ENCODE assay signal across 1 cellular context in the genomic region with DNA sequence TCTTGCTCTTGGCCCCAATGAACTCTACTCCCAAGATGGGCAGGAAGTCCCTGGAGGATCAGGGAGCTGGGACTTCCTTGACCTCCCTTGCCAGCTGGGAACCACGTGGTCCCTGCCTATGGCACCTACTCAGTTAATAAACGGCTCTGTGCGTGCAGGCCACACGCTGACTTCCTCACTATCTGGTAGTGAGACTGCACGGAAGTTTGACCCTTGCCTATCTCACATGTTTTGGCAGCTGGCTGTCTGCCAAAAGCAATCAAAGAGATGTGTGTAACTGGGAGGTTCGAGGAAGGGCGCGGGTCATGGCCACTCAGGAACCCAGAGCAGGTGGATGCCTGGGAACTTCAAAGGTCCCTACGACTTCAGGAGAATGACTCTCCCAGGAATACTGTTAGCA.
TF ChIP-seq lines count a peak whose summit lies in the region.

No MANE protein-coding gene starts in this region.

TF ChIP-seq in HepG2, 621 proteins besides CTCF, POLR2A, EP300 and RAD21 (continued from another document and continues in another):
- TF ChIP-seq, protein P1, sequence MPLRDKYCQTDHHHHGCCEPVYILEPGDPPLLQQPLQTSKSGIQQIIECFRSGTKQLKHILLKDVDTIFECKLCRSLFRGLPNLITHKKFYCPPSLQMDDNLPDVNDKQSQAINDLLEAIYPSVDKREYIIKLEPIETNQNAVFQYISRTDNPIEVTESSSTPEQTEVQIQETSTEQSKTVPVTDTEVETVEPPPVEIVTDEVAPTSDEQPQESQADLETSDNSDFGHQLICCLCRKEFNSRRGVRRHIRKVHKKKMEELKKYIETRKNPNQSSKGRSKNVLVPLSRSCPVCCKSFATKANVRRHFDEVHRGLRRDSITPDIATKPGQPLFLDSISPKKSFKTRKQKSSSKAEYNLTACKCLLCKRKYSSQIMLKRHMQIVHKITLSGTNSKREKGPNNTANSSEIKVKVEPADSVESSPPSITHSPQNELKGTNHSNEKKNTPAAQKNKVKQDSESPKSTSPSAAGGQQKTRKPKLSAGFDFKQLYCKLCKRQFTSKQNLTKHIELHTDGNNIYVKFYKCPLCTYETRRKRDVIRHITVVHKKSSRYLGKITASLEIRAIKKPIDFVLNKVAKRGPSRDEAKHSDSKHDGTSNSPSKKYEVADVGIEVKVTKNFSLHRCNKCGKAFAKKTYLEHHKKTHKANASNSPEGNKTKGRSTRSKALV (CRISPR knock-in tag; IDR thresholded peaks at IDR 0.05) = no peak
- TF ChIP-seq, protein P2, sequence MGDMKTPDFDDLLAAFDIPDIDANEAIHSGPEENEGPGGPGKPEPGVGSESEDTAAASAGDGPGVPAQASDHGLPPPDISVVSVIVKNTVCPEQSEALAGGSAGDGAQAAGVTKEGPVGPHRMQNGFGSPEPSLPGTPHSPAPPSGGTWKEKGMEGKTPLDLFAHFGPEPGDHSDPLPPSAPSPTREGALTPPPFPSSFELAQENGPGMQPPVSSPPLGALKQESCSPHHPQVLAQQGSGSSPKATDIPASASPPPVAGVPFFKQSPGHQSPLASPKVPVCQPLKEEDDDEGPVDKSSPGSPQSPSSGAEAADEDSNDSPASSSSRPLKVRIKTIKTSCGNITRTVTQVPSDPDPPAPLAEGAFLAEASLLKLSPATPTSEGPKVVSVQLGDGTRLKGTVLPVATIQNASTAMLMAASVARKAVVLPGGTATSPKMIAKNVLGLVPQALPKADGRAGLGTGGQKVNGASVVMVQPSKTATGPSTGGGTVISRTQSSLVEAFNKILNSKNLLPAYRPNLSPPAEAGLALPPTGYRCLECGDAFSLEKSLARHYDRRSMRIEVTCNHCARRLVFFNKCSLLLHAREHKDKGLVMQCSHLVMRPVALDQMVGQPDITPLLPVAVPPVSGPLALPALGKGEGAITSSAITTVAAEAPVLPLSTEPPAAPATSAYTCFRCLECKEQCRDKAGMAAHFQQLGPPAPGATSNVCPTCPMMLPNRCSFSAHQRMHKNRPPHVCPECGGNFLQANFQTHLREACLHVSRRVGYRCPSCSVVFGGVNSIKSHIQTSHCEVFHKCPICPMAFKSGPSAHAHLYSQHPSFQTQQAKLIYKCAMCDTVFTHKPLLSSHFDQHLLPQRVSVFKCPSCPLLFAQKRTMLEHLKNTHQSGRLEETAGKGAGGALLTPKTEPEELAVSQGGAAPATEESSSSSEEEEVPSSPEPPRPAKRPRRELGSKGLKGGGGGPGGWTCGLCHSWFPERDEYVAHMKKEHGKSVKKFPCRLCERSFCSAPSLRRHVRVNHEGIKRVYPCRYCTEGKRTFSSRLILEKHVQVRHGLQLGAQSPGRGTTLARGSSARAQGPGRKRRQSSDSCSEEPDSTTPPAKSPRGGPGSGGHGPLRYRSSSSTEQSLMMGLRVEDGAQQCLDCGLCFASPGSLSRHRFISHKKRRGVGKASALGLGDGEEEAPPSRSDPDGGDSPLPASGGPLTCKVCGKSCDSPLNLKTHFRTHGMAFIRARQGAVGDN (CRISPR knock-in tag; IDR thresholded peaks at IDR 0.05) = peak; percentile 90
- TF ChIP-seq HNF4A (CRISPR knock-in tag; IDR thresholded peaks at IDR 0.05) (peak; percentile 88), RNF2 (conservative IDR thresholded peaks at IDR 0.05; ENCODE audit: low read depth) (no peak), U2AF2 (IDR thresholded peaks at IDR 0.05; ENCODE audit: low read depth, low read length) (no peak), ZKSCAN8 (CRISPR knock-in tag; IDR thresholded peaks at IDR 0.05; ENCODE audit: borderline replicate concordance) (peak; percentile 28; the same call in 1 of the 2 replicates), ZNF143 (CRISPR knock-in tag; IDR thresholded peaks at IDR 0.05) (no peak), PHB2 (IDR thresholded peaks at IDR 0.05; ENCODE audit: partially characterized antibody) (no peak), ZNF382 (CRISPR knock-in tag; IDR thresholded peaks at IDR 0.05; ENCODE audit: borderline replicate concordance) (no peak), CBX1 (IDR thresholded peaks at IDR 0.05; ENCODE audit: low read depth) (no peak), MXI1 (IDR thresholded peaks at IDR 0.05; ENCODE audit: borderline replicate concordance, low read depth, low read length) (peak; percentile 77; the same call in 2 of the 3 replicates), DR1 (CRISPR knock-in tag; IDR thresholded peaks at IDR 0.05) (no peak), XRCC5 (optimal IDR thresholded peaks at IDR 0.05; ENCODE audit: low read length) (no peak), KDM4B (CRISPR knock-in tag; IDR thresholded peaks at IDR 0.05) (no peak), KAT7 (CRISPR knock-in tag; IDR thresholded peaks at IDR 0.05; ENCODE audit: borderline replicate concordance) (no peak), POLR2AphosphoS2 (IDR thresholded peaks at IDR 0.05; ENCODE audit: low read depth, low read length) (no peak), ZNF737 (CRISPR knock-in tag; IDR thresholded peaks at IDR 0.05; ENCODE audit: borderline replicate concordance) (no peak), ZNF569 (CRISPR knock-in tag; IDR thresholded peaks at IDR 0.05; ENCODE audit: borderline replicate concordance) (no peak), DNMT1 (CRISPR knock-in tag; IDR thresholded peaks at IDR 0.05) (no peak), NCOA1 (CRISPR knock-in tag; IDR thresholded peaks at IDR 0.05) (no peak), IKZF1 (IDR thresholded peaks at IDR 0.05) (no peak), SMAD3 (CRISPR knock-in tag; IDR thresholded peaks at IDR 0.05) (no peak), SRF (IDR thresholded peaks at IDR 0.05; ENCODE audit: low read depth, low read length) (no peak), KDM6A (CRISPR knock-in tag; IDR thresholded peaks at IDR 0.05; ENCODE audit: low read depth) (no peak), HNRNPK (IDR thresholded peaks at IDR 0.05; ENCODE audit: low read depth, low read length, poor library complexity, severe bottlenecking) (no peak), POLR2AphosphoS5 (IDR thresholded peaks at IDR 0.05; ENCODE audit: low read depth, low read length) (no peak), SMYD3 (CRISPR knock-in tag; IDR thresholded peaks at IDR 0.05) (no peak), ZFY (CRISPR knock-in tag; IDR thresholded peaks at IDR 0.05) (peak; percentile 56; the same call in 1 of the 2 replicates)
- TF ChIP-seq, protein P3, sequence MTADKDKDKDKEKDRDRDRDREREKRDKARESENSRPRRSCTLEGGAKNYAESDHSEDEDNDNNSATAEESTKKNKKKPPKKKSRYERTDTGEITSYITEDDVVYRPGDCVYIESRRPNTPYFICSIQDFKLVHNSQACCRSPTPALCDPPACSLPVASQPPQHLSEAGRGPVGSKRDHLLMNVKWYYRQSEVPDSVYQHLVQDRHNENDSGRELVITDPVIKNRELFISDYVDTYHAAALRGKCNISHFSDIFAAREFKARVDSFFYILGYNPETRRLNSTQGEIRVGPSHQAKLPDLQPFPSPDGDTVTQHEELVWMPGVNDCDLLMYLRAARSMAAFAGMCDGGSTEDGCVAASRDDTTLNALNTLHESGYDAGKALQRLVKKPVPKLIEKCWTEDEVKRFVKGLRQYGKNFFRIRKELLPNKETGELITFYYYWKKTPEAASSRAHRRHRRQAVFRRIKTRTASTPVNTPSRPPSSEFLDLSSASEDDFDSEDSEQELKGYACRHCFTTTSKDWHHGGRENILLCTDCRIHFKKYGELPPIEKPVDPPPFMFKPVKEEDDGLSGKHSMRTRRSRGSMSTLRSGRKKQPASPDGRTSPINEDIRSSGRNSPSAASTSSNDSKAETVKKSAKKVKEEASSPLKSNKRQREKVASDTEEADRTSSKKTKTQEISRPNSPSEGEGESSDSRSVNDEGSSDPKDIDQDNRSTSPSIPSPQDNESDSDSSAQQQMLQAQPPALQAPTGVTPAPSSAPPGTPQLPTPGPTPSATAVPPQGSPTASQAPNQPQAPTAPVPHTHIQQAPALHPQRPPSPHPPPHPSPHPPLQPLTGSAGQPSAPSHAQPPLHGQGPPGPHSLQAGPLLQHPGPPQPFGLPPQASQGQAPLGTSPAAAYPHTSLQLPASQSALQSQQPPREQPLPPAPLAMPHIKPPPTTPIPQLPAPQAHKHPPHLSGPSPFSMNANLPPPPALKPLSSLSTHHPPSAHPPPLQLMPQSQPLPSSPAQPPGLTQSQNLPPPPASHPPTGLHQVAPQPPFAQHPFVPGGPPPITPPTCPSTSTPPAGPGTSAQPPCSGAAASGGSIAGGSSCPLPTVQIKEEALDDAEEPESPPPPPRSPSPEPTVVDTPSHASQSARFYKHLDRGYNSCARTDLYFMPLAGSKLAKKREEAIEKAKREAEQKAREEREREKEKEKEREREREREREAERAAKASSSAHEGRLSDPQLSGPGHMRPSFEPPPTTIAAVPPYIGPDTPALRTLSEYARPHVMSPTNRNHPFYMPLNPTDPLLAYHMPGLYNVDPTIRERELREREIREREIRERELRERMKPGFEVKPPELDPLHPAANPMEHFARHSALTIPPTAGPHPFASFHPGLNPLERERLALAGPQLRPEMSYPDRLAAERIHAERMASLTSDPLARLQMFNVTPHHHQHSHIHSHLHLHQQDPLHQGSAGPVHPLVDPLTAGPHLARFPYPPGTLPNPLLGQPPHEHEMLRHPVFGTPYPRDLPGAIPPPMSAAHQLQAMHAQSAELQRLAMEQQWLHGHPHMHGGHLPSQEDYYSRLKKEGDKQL (CRISPR knock-in tag; IDR thresholded peaks at IDR 0.05; ENCODE audit: low read depth) = no peak
- TF ChIP-seq, protein P4, sequence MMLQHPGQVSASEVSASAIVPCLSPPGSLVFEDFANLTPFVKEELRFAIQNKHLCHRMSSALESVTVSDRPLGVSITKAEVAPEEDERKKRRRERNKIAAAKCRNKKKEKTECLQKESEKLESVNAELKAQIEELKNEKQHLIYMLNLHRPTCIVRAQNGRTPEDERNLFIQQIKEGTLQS (CRISPR knock-in tag; IDR thresholded peaks at IDR 0.05) = no peak
- TF ChIP-seq, protein P5, sequence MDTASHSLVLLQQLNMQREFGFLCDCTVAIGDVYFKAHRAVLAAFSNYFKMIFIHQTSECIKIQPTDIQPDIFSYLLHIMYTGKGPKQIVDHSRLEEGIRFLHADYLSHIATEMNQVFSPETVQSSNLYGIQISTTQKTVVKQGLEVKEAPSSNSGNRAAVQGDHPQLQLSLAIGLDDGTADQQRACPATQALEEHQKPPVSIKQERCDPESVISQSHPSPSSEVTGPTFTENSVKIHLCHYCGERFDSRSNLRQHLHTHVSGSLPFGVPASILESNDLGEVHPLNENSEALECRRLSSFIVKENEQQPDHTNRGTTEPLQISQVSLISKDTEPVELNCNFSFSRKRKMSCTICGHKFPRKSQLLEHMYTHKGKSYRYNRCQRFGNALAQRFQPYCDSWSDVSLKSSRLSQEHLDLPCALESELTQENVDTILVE (CRISPR knock-in tag; IDR thresholded peaks at IDR 0.05) = 0 out of 2 replicates have a peak, but pooled peaks have one; percentile 57
- TF ChIP-seq, protein P6, sequence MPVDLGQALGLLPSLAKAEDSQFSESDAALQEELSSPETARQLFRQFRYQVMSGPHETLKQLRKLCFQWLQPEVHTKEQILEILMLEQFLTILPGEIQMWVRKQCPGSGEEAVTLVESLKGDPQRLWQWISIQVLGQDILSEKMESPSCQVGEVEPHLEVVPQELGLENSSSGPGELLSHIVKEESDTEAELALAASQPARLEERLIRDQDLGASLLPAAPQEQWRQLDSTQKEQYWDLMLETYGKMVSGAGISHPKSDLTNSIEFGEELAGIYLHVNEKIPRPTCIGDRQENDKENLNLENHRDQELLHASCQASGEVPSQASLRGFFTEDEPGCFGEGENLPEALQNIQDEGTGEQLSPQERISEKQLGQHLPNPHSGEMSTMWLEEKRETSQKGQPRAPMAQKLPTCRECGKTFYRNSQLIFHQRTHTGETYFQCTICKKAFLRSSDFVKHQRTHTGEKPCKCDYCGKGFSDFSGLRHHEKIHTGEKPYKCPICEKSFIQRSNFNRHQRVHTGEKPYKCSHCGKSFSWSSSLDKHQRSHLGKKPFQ (CRISPR knock-in tag; IDR thresholded peaks at IDR 0.05; ENCODE audit: insufficient replicate concordance) = peak; percentile 59
- TF ChIP-seq, protein P7, sequence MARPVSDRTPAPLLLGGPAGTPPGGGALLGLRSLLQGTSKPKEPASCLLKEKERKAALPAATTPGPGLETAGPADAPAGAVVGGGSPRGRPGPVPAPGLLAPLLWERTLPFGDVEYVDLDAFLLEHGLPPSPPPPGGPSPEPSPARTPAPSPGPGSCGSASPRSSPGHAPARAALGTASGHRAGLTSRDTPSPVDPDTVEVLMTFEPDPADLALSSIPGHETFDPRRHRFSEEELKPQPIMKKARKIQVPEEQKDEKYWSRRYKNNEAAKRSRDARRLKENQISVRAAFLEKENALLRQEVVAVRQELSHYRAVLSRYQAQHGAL (CRISPR knock-in tag; IDR thresholded peaks at IDR 0.05; ENCODE audit: not compliant biosample characterization) = no peak
- TF ChIP-seq, protein P8, sequence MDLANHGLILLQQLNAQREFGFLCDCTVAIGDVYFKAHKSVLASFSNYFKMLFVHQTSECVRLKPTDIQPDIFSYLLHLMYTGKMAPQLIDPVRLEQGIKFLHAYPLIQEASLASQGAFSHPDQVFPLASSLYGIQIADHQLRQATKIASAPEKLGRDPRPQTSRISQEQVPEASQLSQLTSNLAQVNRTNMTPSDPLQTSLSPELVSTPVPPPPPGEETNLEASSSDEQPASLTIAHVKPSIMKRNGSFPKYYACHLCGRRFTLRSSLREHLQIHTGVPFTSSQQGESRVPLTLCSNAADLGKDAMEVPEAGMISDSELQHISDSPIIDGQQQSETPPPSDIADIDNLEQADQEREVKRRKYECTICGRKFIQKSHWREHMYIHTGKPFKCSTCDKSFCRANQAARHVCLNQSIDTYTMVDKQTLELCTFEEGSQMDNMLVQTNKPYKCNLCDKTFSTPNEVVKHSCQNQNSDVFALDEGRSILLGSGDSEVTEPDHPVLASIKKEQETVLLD (CRISPR knock-in tag; IDR thresholded peaks at IDR 0.05; ENCODE audit: low read depth) = no peak
- TF ChIP-seq, protein P9, sequence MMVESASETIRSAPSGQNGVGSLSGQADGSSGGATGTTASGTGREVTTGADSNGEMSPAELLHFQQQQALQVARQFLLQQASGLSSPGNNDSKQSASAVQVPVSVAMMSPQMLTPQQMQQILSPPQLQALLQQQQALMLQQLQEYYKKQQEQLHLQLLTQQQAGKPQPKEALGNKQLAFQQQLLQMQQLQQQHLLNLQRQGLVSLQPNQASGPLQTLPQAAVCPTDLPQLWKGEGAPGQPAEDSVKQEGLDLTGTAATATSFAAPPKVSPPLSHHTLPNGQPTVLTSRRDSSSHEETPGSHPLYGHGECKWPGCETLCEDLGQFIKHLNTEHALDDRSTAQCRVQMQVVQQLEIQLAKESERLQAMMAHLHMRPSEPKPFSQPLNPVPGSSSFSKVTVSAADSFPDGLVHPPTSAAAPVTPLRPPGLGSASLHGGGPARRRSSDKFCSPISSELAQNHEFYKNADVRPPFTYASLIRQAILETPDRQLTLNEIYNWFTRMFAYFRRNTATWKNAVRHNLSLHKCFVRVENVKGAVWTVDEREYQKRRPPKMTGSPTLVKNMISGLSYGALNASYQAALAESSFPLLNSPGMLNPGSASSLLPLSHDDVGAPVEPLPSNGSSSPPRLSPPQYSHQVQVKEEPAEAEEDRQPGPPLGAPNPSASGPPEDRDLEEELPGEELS (CRISPR knock-in tag; IDR thresholded peaks at IDR 0.05) = peak; percentile 70
- TF ChIP-seq, protein P10, sequence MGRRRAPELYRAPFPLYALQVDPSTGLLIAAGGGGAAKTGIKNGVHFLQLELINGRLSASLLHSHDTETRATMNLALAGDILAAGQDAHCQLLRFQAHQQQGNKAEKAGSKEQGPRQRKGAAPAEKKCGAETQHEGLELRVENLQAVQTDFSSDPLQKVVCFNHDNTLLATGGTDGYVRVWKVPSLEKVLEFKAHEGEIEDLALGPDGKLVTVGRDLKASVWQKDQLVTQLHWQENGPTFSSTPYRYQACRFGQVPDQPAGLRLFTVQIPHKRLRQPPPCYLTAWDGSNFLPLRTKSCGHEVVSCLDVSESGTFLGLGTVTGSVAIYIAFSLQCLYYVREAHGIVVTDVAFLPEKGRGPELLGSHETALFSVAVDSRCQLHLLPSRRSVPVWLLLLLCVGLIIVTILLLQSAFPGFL (CRISPR knock-in tag; IDR thresholded peaks at IDR 0.05) = no peak
